ENCODE assay signal across 1 cellular context in the genomic region with DNA sequence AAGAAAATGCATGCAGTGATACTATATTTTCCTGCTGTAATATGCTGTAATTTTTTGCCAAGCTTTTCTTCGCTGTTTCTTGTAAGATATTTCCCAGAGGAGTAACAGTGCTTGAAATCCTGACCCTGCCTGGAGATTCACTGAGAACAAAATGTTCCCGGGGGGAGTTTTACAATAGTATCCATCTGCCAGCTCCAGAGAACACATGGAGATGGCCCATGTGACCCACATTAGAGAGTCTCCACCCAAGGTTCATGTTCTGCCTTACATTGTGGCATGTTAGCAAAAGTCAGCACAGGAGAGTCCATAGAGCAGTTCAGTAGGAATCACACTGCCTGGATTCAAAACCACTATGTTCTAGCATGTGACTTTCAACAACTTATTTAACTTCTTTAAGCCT.
TF ChIP-seq lines count a peak whose summit lies in the region.

No MANE protein-coding gene starts in this region.

TF ChIP-seq in WTC11, 78 proteins besides CTCF, POLR2A, EP300 and RAD21 (continued from another document):
- TF ChIP-seq, protein P1, sequence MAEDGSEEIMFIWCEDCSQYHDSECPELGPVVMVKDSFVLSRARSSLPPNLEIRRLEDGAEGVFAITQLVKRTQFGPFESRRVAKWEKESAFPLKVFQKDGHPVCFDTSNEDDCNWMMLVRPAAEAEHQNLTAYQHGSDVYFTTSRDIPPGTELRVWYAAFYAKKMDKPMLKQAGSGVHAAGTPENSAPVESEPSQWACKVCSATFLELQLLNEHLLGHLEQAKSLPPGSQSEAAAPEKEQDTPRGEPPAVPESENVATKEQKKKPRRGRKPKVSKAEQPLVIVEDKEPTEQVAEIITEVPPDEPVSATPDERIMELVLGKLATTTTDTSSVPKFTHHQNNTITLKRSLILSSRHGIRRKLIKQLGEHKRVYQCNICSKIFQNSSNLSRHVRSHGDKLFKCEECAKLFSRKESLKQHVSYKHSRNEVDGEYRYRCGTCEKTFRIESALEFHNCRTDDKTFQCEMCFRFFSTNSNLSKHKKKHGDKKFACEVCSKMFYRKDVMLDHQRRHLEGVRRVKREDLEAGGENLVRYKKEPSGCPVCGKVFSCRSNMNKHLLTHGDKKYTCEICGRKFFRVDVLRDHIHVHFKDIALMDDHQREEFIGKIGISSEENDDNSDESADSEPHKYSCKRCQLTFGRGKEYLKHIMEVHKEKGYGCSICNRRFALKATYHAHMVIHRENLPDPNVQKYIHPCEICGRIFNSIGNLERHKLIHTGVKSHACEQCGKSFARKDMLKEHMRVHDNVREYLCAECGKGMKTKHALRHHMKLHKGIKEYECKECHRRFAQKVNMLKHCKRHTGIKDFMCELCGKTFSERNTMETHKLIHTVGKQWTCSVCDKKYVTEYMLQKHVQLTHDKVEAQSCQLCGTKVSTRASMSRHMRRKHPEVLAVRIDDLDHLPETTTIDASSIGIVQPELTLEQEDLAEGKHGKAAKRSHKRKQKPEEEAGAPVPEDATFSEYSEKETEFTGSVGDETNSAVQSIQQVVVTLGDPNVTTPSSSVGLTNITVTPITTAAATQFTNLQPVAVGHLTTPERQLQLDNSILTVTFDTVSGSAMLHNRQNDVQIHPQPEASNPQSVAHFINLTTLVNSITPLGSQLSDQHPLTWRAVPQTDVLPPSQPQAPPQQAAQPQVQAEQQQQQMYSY (CRISPR knock-in tag; IDR thresholded peaks at IDR 0.05) = no peak
- no peak for TF ChIP-seq ZNF671 (CRISPR knock-in tag; IDR thresholded peaks at IDR 0.05)
- TF ChIP-seq, protein P2, sequence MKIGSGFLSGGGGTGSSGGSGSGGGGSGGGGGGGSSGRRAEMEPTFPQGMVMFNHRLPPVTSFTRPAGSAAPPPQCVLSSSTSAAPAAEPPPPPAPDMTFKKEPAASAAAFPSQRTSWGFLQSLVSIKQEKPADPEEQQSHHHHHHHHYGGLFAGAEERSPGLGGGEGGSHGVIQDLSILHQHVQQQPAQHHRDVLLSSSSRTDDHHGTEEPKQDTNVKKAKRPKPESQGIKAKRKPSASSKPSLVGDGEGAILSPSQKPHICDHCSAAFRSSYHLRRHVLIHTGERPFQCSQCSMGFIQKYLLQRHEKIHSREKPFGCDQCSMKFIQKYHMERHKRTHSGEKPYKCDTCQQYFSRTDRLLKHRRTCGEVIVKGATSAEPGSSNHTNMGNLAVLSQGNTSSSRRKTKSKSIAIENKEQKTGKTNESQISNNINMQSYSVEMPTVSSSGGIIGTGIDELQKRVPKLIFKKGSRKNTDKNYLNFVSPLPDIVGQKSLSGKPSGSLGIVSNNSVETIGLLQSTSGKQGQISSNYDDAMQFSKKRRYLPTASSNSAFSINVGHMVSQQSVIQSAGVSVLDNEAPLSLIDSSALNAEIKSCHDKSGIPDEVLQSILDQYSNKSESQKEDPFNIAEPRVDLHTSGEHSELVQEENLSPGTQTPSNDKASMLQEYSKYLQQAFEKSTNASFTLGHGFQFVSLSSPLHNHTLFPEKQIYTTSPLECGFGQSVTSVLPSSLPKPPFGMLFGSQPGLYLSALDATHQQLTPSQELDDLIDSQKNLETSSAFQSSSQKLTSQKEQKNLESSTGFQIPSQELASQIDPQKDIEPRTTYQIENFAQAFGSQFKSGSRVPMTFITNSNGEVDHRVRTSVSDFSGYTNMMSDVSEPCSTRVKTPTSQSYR (CRISPR knock-in tag; IDR thresholded peaks at IDR 0.05) = no peak
- TF ChIP-seq NR2C2 (CRISPR knock-in tag; IDR thresholded peaks at IDR 0.05) = no peak
- no peak for TF ChIP-seq ATF3 (CRISPR knock-in tag; conservative IDR thresholded peaks at IDR 0.05)
- no peak for TF ChIP-seq TCF7 (CRISPR knock-in tag; IDR thresholded peaks at IDR 0.05; ENCODE audit: low read depth)
- TF ChIP-seq ZBTB43 (CRISPR knock-in tag; IDR thresholded peaks at IDR 0.05) = no peak
- no peak for TF ChIP-seq CREB1 (CRISPR knock-in tag; IDR thresholded peaks at IDR 0.05)
- TF ChIP-seq KAT7 (CRISPR knock-in tag; IDR thresholded peaks at IDR 0.05; ENCODE audit: borderline replicate concordance) = no peak
